ENCODE assay signal across 9 cellular contexts in genomic region chr20:32971703-32972161, GRCh38. TPM values are rescaled to one million over a fixed set of nuclear protein-coding genes. Genes with fewer than 3 reads are reported as not detected.
DNase-seq lines count a peak whose midpoint lies in the region; ATAC-seq and TF ChIP-seq lines count a peak whose summit lies in the region.
"Had no signal": no experiment of that assay in that cellular context is flagged by ENCODE, and none has a peak within 500 bp of the region (broad histone marks: within the 10 kb centered on the region; RNA-seq: fewer than 3 reads in every experiment).

No MANE protein-coding gene starts in this region.

- H3K27me3 Mint-ChIP-seq in Caco-2 (ENCODE audit: insufficient read depth, unreplicated experiment), result peaks cover 3% of the 10 kb centered on the region

- intact Hi-C loops in Caco-2 (cut with micrococcal nuclease; ENCODE audit: unreplicated experiment), result no loop called here

- H3K9ac ChIP-seq in MM.1S (ENCODE audit: low read length) (no peak overlapping the region), fibroblast of lung (ENCODE audit: insufficient read depth, low read length) (no peak overlapping the region)

- DNase-seq in D341Med (ENCODE audit: low spot score) (peak; percentile 34), MM.1S (no peak), fibroblast of lung (ENCODE audit: low read depth in 2 of 2) (no peak), Caco-2 (no peak), cerebellar cortex (ENCODE audit: low spot score) (no peak)

- CTCF ChIA-PET in Caco-2 (lab: Charles Lee), result no interaction called here

- no peaks in the 10 kb centered on the region for H3K36me3 Mint-ChIP-seq in Caco-2 (ENCODE audit: insufficient read depth, unreplicated experiment)

- POLR2A ChIA-PET in Caco-2 (lab: Charles Lee), result no interaction called here

- no peak overlapping the region for H3K27ac Mint-ChIP-seq in Caco-2 (ENCODE audit: unreplicated experiment)

- H4K20me1 ChIP-seq in MM.1S (ENCODE audit: insufficient read depth, low read length), result no peaks in the 10 kb centered on the region
- no peaks in the 10 kb centered on the region for H4K20me1 ChIP-seq in fibroblast of lung (ENCODE audit: control insufficient read depth, extremely low read depth, insufficient read depth, low read length)

- H3K4me3 Mint-ChIP-seq in Caco-2 (ENCODE audit: unreplicated experiment), result no peak overlapping the region

- no peak for TF ChIP-seq CTCF in MM.1S (IDR thresholded peaks at IDR 0.05; ENCODE audit: low read length)
- no peak for TF ChIP-seq CTCF in fibroblast of lung (conservative IDR thresholded peaks at IDR 0.05 in 1 of 2, IDR thresholded peaks at IDR 0.05 in 1 of 2; ENCODE audit: low read depth in 1 of 2, low read length in 2 of 2)
- no peak for TF ChIP-seq CTCF in Caco-2 (IDR thresholded peaks at IDR 0.05; ENCODE audit: insufficient read depth in 1 of 2, low read depth in 1 of 2, low read length in 1 of 2, severe bottlenecking in 1 of 2, unreplicated experiment in 1 of 2)

- H3K4me1 ChIP-seq in MM.1S (ENCODE audit: low read length) (peaks cover 17% of the 10 kb centered on the region), fibroblast of lung (ENCODE audit: control insufficient read depth, extremely low read depth, insufficient read depth, low read length) (no peaks in the 10 kb centered on the region), thymus (ENCODE audit: control insufficient read depth, insufficient read depth, low read length) (peaks cover 67% of the 10 kb centered on the region), Caco-2 (0 out of 2 replicates have a peak, but pooled peaks cover 4% of the 10 kb centered on the region)

- H3K9me3 ChIP-seq in MM.1S (replicated peaks; ENCODE audit: insufficient read depth, low read length) (no peaks in the 10 kb centered on the region), fibroblast of lung (ENCODE audit: control insufficient read depth, insufficient read depth, low read depth, low read length) (no peaks in the 10 kb centered on the region), thymus (ENCODE audit: control insufficient read depth) (peaks cover 1% of the 10 kb centered on the region), Caco-2 (peaks cover 7% of the 10 kb centered on the region; the same call in 1 of the 2 replicates)

- H3K36me3 ChIP-seq in MM.1S (replicated peaks; ENCODE audit: insufficient read depth, low read length), result no peaks in the 10 kb centered on the region
- no peaks in the 10 kb centered on the region for H3K36me3 ChIP-seq in fibroblast of lung (ENCODE audit: control insufficient read depth, insufficient read depth, low read length)
- no peaks in the 10 kb centered on the region for H3K36me3 ChIP-seq in thymus (ENCODE audit: control insufficient read depth, insufficient read depth)
- no peaks in the 10 kb centered on the region for H3K36me3 ChIP-seq in Caco-2 (ENCODE audit: control insufficient read depth, insufficient read depth, low read length)

- no peaks in the 10 kb centered on the region for H3F3A ChIP-seq in MM.1S (ENCODE audit: insufficient read depth, low read length)

- H2AFZ ChIP-seq in MM.1S (ENCODE audit: low read length) (peak overlapping the region; percentile 81), fibroblast of lung (ENCODE audit: low read length) (peak overlapping the region; percentile 64)

- ATAC-seq in GM21360 (IDR thresholded peaks at IDR 0.05; ENCODE audit: unreplicated experiment), result peak; percentile 18
- no peak for ATAC-seq in activated CD4-positive, CD25-positive, alpha-beta regulatory T cell treated with anti-CD3 and anti-CD28 coated beads, Interleukin-2, amount 50 U/mL, for 24 hours

- H3K79me2 ChIP-seq in MM.1S (ENCODE audit: low read length) (no peaks in the 10 kb centered on the region), fibroblast of lung (ENCODE audit: control insufficient read depth, insufficient read depth, low read length) (no peaks in the 10 kb centered on the region)

- no peak overlapping the region for H3K4me3 ChIP-seq in MM.1S (ENCODE audit: low read length)
- H3K4me3 ChIP-seq in fibroblast of lung (replicated peaks in 1 of 4; ENCODE audit: control extremely low read depth in 1 of 4, insufficient read depth in 1 of 4, low read depth in 3 of 4, low read length in 4 of 4), result no peak overlapping the region
- peak overlapping the region; percentile 28 for H3K4me3 ChIP-seq in thymus (ENCODE audit: low read length)
- H3K4me3 ChIP-seq in Caco-2 (ENCODE audit: low read depth, low read length), result no peak overlapping the region

- no peaks in the 10 kb centered on the region for H3K9me3 Mint-ChIP-seq in Caco-2 (ENCODE audit: unreplicated experiment)

- H3K4me2 ChIP-seq in MM.1S (ENCODE audit: low read depth, low read length) (peak overlapping the region; percentile 59), fibroblast of lung (ENCODE audit: extremely low read depth, insufficient read depth, low read length) (no peak overlapping the region)

- 29% methylated on average over 6 of the region's 6 CpGs for WGBS in thymus

- no peaks in the 10 kb centered on the region for H3K9me2 ChIP-seq in MM.1S (replicated peaks; ENCODE audit: insufficient read depth, low read length)

- BruUV-seq in Caco-2 (replicated peaks; lab: Mats Ljungman, UMichigan), result no TSS peak

- H3K4me1 Mint-ChIP-seq in Caco-2 (ENCODE audit: low read depth, unreplicated experiment), result peaks cover 10% of the 10 kb centered on the region

- H3K27me3 ChIP-seq in MM.1S (replicated peaks; ENCODE audit: insufficient read depth, low read length) (no peaks in the 10 kb centered on the region), fibroblast of lung (ENCODE audit: control insufficient read depth, insufficient read depth, low read length) (no peaks in the 10 kb centered on the region), thymus (ENCODE audit: control insufficient read depth, insufficient read depth) (no peaks in the 10 kb centered on the region), Caco-2 (replicated peaks; ENCODE audit: control insufficient read depth, insufficient read depth, low read length) (no peaks in the 10 kb centered on the region)

- peak overlapping the region; percentile 30; the same call in 1 of the 2 replicates for H3K27ac ChIP-seq in MM.1S (ENCODE audit: low read length)
- no peak overlapping the region for H3K27ac ChIP-seq in fibroblast of lung (ENCODE audit: insufficient read depth, low read length)
- peak overlapping the region; percentile 99 for H3K27ac ChIP-seq in thymus (ENCODE audit: low read depth)

RNA-seq across cellular contexts. Expression of gene SUN5, which starts 32.5 kb away (rescaled TPM):
- total RNA-seq in fibroblast of lung (not detected in 2 replicates), Caco-2 (2022) (not detected in 2 replicates)
- polyA plus RNA-seq in fibroblast of lung (not detected in 2 replicates), thymus (not detected)
- not detected in 2 replicates for polyA plus RNA-seq in fibroblast of lung (2012)
- polyA minus RNA-seq in fibroblast of lung (ENCODE audit: low replicate concordance), result not detected in 2 replicates
- total RNA-seq: renal cortical epithelial cell had no signal

RNA-seq across cellular contexts. Expression of gene BPIFB2, which starts 35.8 kb away (rescaled TPM):
- total RNA-seq in fibroblast of lung (not detected in 2 replicates), Caco-2 (2022) (not detected in 2 replicates)
- polyA plus RNA-seq in fibroblast of lung (not detected in 2 replicates), thymus (0.73 TPM)
- polyA plus RNA-seq in fibroblast of lung (2012), result not detected in 2 replicates
- not detected in 2 replicates for polyA minus RNA-seq in fibroblast of lung (ENCODE audit: low replicate concordance)
- total RNA-seq: renal cortical epithelial cell had no signal

RNA-seq across cellular contexts. Expression of gene BPIFB6, which starts 59.7 kb away (rescaled TPM):
- total RNA-seq in fibroblast of lung (not detected in 2 replicates), Caco-2 (2022) (not detected in 2 replicates)
- polyA plus RNA-seq in fibroblast of lung (not detected in 2 replicates), thymus (0.05 TPM)
- polyA plus RNA-seq in fibroblast of lung (2012), result not detected in 2 replicates
- polyA minus RNA-seq in fibroblast of lung (ENCODE audit: low replicate concordance), result not detected in 2 replicates
- total RNA-seq: renal cortical epithelial cell had no signal
